Comparison of ENCODE assay signal across 19 cellular contexts in genomic region chr16:51753382-51753781, GRCh38.
DNase-seq lines count a peak whose midpoint lies in the region; ATAC-seq and TF ChIP-seq lines count a peak whose summit lies in the region.
"Had no signal": no experiment of that assay in that cellular context is flagged by ENCODE, and none has a peak within 500 bp of the region (broad histone marks: within the 10 kb centered on the region; RNA-seq: fewer than 3 reads in every experiment).

No MANE protein-coding gene starts in this region.

- H3K9me2 ChIP-seq in SK-N-SH = no peaks in the 10 kb centered on the region

- H3K36me3 ChIP-seq in SK-N-SH (replicated peaks in 1 of 2; ENCODE audit: control insufficient read depth in 1 of 2, insufficient read depth in 2 of 2, low read length in 1 of 2) = no peaks in the 10 kb centered on the region
- H3K36me3 ChIP-seq: BLaER1 had no signal

- H3K4me2 ChIP-seq in SK-N-SH = no peak overlapping the region
- H3K4me2 ChIP-seq: BLaER1 had no signal

- DNase-seq in SK-N-SH = no peak
- peak; percentile 92 for DNase-seq in NCI-H82 treated with DMSO at 0.1 percent for 48 hours (lab: John Stamatoyannopoulos, UW; ENCODE audit: unreplicated experiment)
- DNase-seq in left kidney (ENCODE audit: low read depth, low spot score) = peak; percentile 66
- no peak for DNase-seq in amniotic stem cell (lab: John Stamatoyannopoulos, UW)
- no peak for DNase-seq in NCI-H226
- DNase-seq: CD4-positive, alpha-beta memory T cell; DMS53; EL; NCI-H1105 treated with DMSO at 0.1 percent for 48 hours; NCI-H1694 treated with DMSO at 0.1 percent for 48 hours; NCI-H2107; NCI-H446; NK-92 treated with Interleukin-12 subunit alpha and Interleukin-12 subunit beta, amount 100 ng/mL, for 24 hours; Right ventricle myocardium superior; T-cell had no signal

- peak in 1 of 2 experiments; percentile 38; a peak in 1 of 4 replicates for TF ChIP-seq EP300 in SK-N-SH (IDR thresholded peaks at IDR 0.05; ENCODE audit: borderline replicate concordance in 1 of 2, low read depth in 1 of 2, low read length in 1 of 2)

- H3K79me2 ChIP-seq in SK-N-SH (ENCODE audit: insufficient read depth) = no peaks in the 10 kb centered on the region

- H3K9ac ChIP-seq in SK-N-SH = no peak overlapping the region
- H3K9ac ChIP-seq: BLaER1 had no signal

- H3K9me3 ChIP-seq in SK-N-SH = no peaks in the 10 kb centered on the region
- H3K9me3 ChIP-seq: BLaER1 had no signal

- no peaks in the 10 kb centered on the region for H4K20me1 ChIP-seq in SK-N-SH (ENCODE audit: insufficient read depth)
- H4K20me1 ChIP-seq: BLaER1 had no signal

- WGBS in SK-N-SH (ENCODE audit: low lambda C conversion rate) = 13% methylated on average over 1 of the region's 1 CpG

- POLR2A ChIA-PET in SK-N-SH (lab: Yijun Ruan, JAX) = no interaction called here

- no peak overlapping the region for H3K4me3 ChIP-seq in SK-N-SH (ENCODE audit: low read depth in 2 of 2, low read length in 1 of 2)
- H3K4me3 ChIP-seq: BLaER1, SK-N-MC had no signal

- ATAC-seq in SK-N-SH treated with all-trans-retinoic acid at 6 μM for 48 hours (no peak), GM19023 (IDR thresholded peaks at IDR 0.05; ENCODE audit: unreplicated experiment) (no peak)
- ATAC-seq: T-cell had no signal

- H3K4me1 ChIP-seq in SK-N-SH (ENCODE audit: control insufficient read depth in 1 of 2, insufficient read depth in 2 of 2, low read depth in 1 of 2, low read length in 1 of 2) = peaks cover 0 to 38% of the 10 kb centered on the region in 2 experiments; a peak in 2 of 4 replicates

- TF ChIP-seq RAD21 in SK-N-SH (IDR thresholded peaks at IDR 0.05; ENCODE audit: low read length) = no peak

- H2AFZ ChIP-seq in SK-N-SH (ENCODE audit: low read depth) = no peak overlapping the region

- H3K27ac ChIP-seq in SK-N-SH (ENCODE audit: low read depth in 2 of 2, low read length in 1 of 2) = no peak overlapping the region; a peak in 1 of 4 replicates
- H3K27ac ChIP-seq: BLaER1, SK-N-MC had no signal

- TF ChIP-seq CTCF in SK-N-SH (IDR thresholded peaks at IDR 0.05) = no peak

- H3K27me3 ChIP-seq in SK-N-SH (ENCODE audit: insufficient read depth) = no peaks in the 10 kb centered on the region
- H3K27me3 ChIP-seq: BLaER1 had no signal

- no peaks in the 10 kb centered on the region for H3F3A ChIP-seq in SK-N-SH (replicated peaks; ENCODE audit: insufficient read depth)

- CTCF ChIA-PET in SK-N-SH (lab: Yijun Ruan, JAX) = interaction anchor here (0.7 to 1.8 kb wide), 2 partner anchors 11 to 286 kb away, joined by 3 to 6 read pairs; no protein-coding TSS in a partner anchor

TF ChIP-seq in SK-N-SH, 30 proteins besides CTCF, POLR2A, EP300 and RAD21:
- TF ChIP-seq FOXJ3 (CRISPR knock-in tag; IDR thresholded peaks at IDR 0.05) = no peak
- TF ChIP-seq GATA2 (CRISPR knock-in tag; IDR thresholded peaks at IDR 0.05) = peak; percentile 58
- no peak for TF ChIP-seq RXRA (IDR thresholded peaks at IDR 0.05; ENCODE audit: borderline replicate concordance, low read depth)

TF ChIP-seq in SK-N-SH treated with all-trans-retinoic acid at 6 μM for 48 hours, 23 proteins besides CTCF, POLR2A, EP300 and RAD21:
- TF ChIP-seq ESRRG (CRISPR knock-in tag; IDR thresholded peaks at IDR 0.05) = no peak
- no peak for TF ChIP-seq RARB (CRISPR knock-in tag; IDR thresholded peaks at IDR 0.05)
- TF ChIP-seq CREB5 (CRISPR knock-in tag; IDR thresholded peaks at IDR 0.05; ENCODE audit: low read depth) = no peak
- no peak for TF ChIP-seq TSHZ2 (CRISPR knock-in tag; IDR thresholded peaks at IDR 0.05)
- TF ChIP-seq GLIS3 (CRISPR knock-in tag; IDR thresholded peaks at IDR 0.05) = no peak
- TF ChIP-seq PATZ1 (CRISPR knock-in tag; IDR thresholded peaks at IDR 0.05; ENCODE audit: borderline replicate concordance) = no peak
- TF ChIP-seq ARNTL (CRISPR knock-in tag; IDR thresholded peaks at IDR 0.05; ENCODE audit: borderline replicate concordance, low read depth) = no peak
- no peak for TF ChIP-seq SNAI2 (CRISPR knock-in tag; IDR thresholded peaks at IDR 0.05)
- no peak for TF ChIP-seq ZNF70 (CRISPR knock-in tag; IDR thresholded peaks at IDR 0.05)

Comparison
In these comparisons a context has a peak if more than half of its experiments do, and no peak if none do; other contexts are left out.
1. DNase-seq: peak in NCI-H82 treated with DMSO at 0.1 percent for 48 hours (single experiment) and left kidney (single experiment); none in SK-N-SH (single experiment), amniotic stem cell (single experiment) and NCI-H226 (single experiment).